In the genomic region with DNA sequence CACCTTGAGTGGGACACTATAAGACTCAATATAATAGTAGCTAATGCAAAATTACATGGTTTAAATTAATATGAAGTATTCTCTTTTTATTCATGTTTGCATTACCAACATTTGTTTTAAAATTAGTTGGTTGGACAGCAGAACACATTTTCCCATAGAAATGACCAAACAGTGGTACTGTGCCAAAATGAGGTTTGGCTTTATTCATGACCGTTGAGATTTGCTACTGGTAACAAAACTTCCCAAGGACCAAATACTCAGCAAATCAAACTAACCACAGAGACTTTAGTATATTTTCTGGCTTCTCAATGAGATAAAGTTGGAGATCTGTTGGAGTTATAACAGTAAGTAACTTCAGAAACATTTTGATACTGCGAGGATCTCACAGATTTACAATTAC, we compare ENCODE assay signal across 36 cellular contexts.
"Had no signal": no experiment of that assay in that cellular context is flagged by ENCODE, and none has a peak within 500 bp of the region (broad histone marks: within the 10 kb centered on the region; RNA-seq: fewer than 3 reads in every experiment).

No MANE protein-coding gene starts in this region.

- H3K27ac Mint-ChIP-seq: activated CD4-positive, alpha-beta memory T cell treated with anti-CD3 and anti-CD28 coated beads for 36 hours; activated CD4-positive, alpha-beta T cell treated with anti-CD3 and anti-CD28 coated beads for 36 hours; activated CD4-positive, alpha-beta T cell treated with anti-CD3 and anti-CD28 coated beads, Interleukin-2, amount 10 ng/mL, durations not matched to agents 24 days and 14 days; activated CD8-positive, alpha-beta memory T cell treated with anti-CD3 and anti-CD28 coated beads, Interleukin-2, amount 10 ng/mL, durations not matched to agents 7 days and 5 days; activated CD8-positive, alpha-beta T cell treated with anti-CD3 and anti-CD28 coated beads, Interleukin-2, amount 10 ng/mL, durations not matched to agents 7 days and 5 days; activated naive CD4-positive, alpha-beta T cell treated with anti-CD3 and anti-CD28 coated beads for 36 hours; activated naive CD4-positive, alpha-beta T cell treated with anti-CD3 and anti-CD28 coated beads, Interleukin-2, amount 50 U/mL, for 24 hours; activated naive CD8-positive, alpha-beta T cell treated with anti-CD3 and anti-CD28 coated beads for 36 hours; activated naive CD8-positive, alpha-beta T cell treated with anti-CD3 and anti-CD28 coated beads, Interleukin-2, amount 50 U/mL, for 24 hours; activated T-helper 1 cell treated with anti-CD3 and anti-CD28 coated beads, Interleukin-12 subunit alpha, Interleukin-12 subunit beta, Interleukin-2, Interleukin-4 antibody, amounts not matched to agents 30 ng/mL and 10 ng/mL and 1 ng/mL, durations not matched to agents 14 hours and 24 hours and 36 hours; activated T-helper 2 cell treated with anti-CD3 and anti-CD28 coated beads, Interferon-gamma antibody, Interleukin-2, Interleukin-4, amounts not matched to agents 10 μg/mL and 5 μg/mL and 100 μg/mL, durations not matched to agents 14 hours and 24 hours and 36 hours; brain; dendritic cell treated with granulocyte-macrophage colony-stimulating factor and Interleukin-4, amounts not matched to agents 40 ng/mL and 50 ng/mL, for 4 days; endodermal cell had no signal

- H3K27me3 Mint-ChIP-seq: activated CD4-positive, alpha-beta memory T cell treated with anti-CD3 and anti-CD28 coated beads for 36 hours; activated CD4-positive, alpha-beta T cell treated with anti-CD3 and anti-CD28 coated beads for 36 hours; activated CD4-positive, alpha-beta T cell treated with anti-CD3 and anti-CD28 coated beads, Interleukin-2, amount 10 ng/mL, durations not matched to agents 24 days and 14 days; activated CD8-positive, alpha-beta memory T cell treated with anti-CD3 and anti-CD28 coated beads, Interleukin-2, amount 10 ng/mL, durations not matched to agents 7 days and 5 days; activated naive CD4-positive, alpha-beta T cell treated with anti-CD3 and anti-CD28 coated beads, Interleukin-2, amount 50 U/mL, for 24 hours; activated naive CD8-positive, alpha-beta T cell treated with anti-CD3 and anti-CD28 coated beads for 36 hours; activated naive CD8-positive, alpha-beta T cell treated with anti-CD3 and anti-CD28 coated beads, Interleukin-2, amount 50 U/mL, for 24 hours; brain; dendritic cell treated with granulocyte-macrophage colony-stimulating factor and Interleukin-4, amounts not matched to agents 40 ng/mL and 50 ng/mL, for 4 days had no signal

- H3K9me3 Mint-ChIP-seq: activated CD4-positive, alpha-beta T cell treated with anti-CD3 and anti-CD28 coated beads, Interleukin-2, amount 10 ng/mL, durations not matched to agents 24 days and 14 days; activated T-helper 1 cell treated with anti-CD3 and anti-CD28 coated beads, Interleukin-12 subunit alpha, Interleukin-12 subunit beta, Interleukin-2, Interleukin-4 antibody, amounts not matched to agents 30 ng/mL and 10 ng/mL and 1 ng/mL, durations not matched to agents 14 hours and 24 hours and 36 hours; activated T-helper 2 cell treated with anti-CD3 and anti-CD28 coated beads, Interferon-gamma antibody, Interleukin-2, Interleukin-4, amounts not matched to agents 10 μg/mL and 5 μg/mL and 100 μg/mL, durations not matched to agents 14 hours and 24 hours and 36 hours had no signal

- H3K27me3 ChIP-seq: adrenal gland, breast epithelium, cardiac muscle cell, dorsolateral prefrontal cortex, gastroesophageal sphincter, heart right ventricle had no signal

- H3K36me3 ChIP-seq: adrenal gland, breast epithelium, cardiac muscle cell, gastroesophageal sphincter, heart right ventricle had no signal

- H3K4me3 ChIP-seq: adrenal gland, breast epithelium, cardiac muscle cell, coronary artery, dorsolateral prefrontal cortex, gastroesophageal sphincter, heart right ventricle had no signal

- H3K27ac ChIP-seq: adrenal gland, breast epithelium, cardiac muscle cell, coronary artery, dorsolateral prefrontal cortex, gastroesophageal sphincter, heart right ventricle had no signal

- H3K4me3 Mint-ChIP-seq: activated CD4-positive, alpha-beta memory T cell treated with anti-CD3 and anti-CD28 coated beads for 36 hours; activated CD4-positive, alpha-beta T cell treated with anti-CD3 and anti-CD28 coated beads for 36 hours; activated CD4-positive, alpha-beta T cell treated with anti-CD3 and anti-CD28 coated beads, Interleukin-2, amount 10 ng/mL, durations not matched to agents 24 days and 14 days; activated CD8-positive, alpha-beta memory T cell treated with anti-CD3 and anti-CD28 coated beads, Interleukin-2, amount 10 ng/mL, durations not matched to agents 7 days and 5 days; activated CD8-positive, alpha-beta T cell treated with anti-CD3 and anti-CD28 coated beads, Interleukin-2, amount 10 ng/mL, durations not matched to agents 7 days and 5 days; activated naive CD4-positive, alpha-beta T cell treated with anti-CD3 and anti-CD28 coated beads for 36 hours; activated naive CD4-positive, alpha-beta T cell treated with anti-CD3 and anti-CD28 coated beads, Interleukin-2, amount 50 U/mL, for 24 hours; activated naive CD8-positive, alpha-beta T cell treated with anti-CD3 and anti-CD28 coated beads for 36 hours; activated naive CD8-positive, alpha-beta T cell treated with anti-CD3 and anti-CD28 coated beads, Interleukin-2, amount 50 U/mL, for 24 hours; activated T-helper 1 cell treated with anti-CD3 and anti-CD28 coated beads, Interleukin-12 subunit alpha, Interleukin-12 subunit beta, Interleukin-2, Interleukin-4 antibody, amounts not matched to agents 30 ng/mL and 10 ng/mL and 1 ng/mL, durations not matched to agents 14 hours and 24 hours and 36 hours; brain; dendritic cell treated with granulocyte-macrophage colony-stimulating factor and Interleukin-4, amounts not matched to agents 40 ng/mL and 50 ng/mL, for 4 days; endodermal cell had no signal

- H3K4me1 ChIP-seq: adrenal gland, breast epithelium, gastroesophageal sphincter, heart right ventricle had no signal

- H3K9me3 ChIP-seq: gastroesophageal sphincter had no signal

- ATAC-seq: activated CD4-positive, alpha-beta T cell treated with anti-CD3 and anti-CD28 coated beads for 36 hours; activated CD8-positive, alpha-beta memory T cell treated with anti-CD3 and anti-CD28 coated beads, Interleukin-2, amount 10 ng/mL, durations not matched to agents 7 days and 5 days; activated CD8-positive, alpha-beta T cell treated with anti-CD3 and anti-CD28 coated beads, Interleukin-2, amount 10 ng/mL, durations not matched to agents 7 days and 5 days; activated naive CD8-positive, alpha-beta T cell treated with anti-CD3 and anti-CD28 coated beads, Interleukin-2, amount 50 U/mL, for 24 hours; esophagus mucosa; gastroesophageal sphincter; heart right ventricle had no signal

- DNase-seq: activated CD4-positive, alpha-beta memory T cell treated with anti-CD3 and anti-CD28 coated beads for 36 hours; activated CD4-positive, alpha-beta T cell treated with anti-CD3 and anti-CD28 coated beads for 36 hours; activated CD4-positive, alpha-beta T cell treated with anti-CD3 and anti-CD28 coated beads, Interleukin-2, amount 10 ng/mL, durations not matched to agents 24 days and 14 days; activated CD4-positive, CD25-positive, alpha-beta regulatory T cell; activated CD4-positive, CD25-positive, alpha-beta regulatory T cell treated with anti-CD3 and anti-CD28 coated beads, Interleukin-2, amount 50 U/mL, for 72 hours; activated CD8-positive, alpha-beta memory T cell treated with anti-CD3 and anti-CD28 coated beads, Interleukin-2, amount 10 ng/mL, durations not matched to agents 7 days and 5 days; activated CD8-positive, alpha-beta memory T cell treated with anti-CD3 and anti-CD28 coated beads, Interleukin-2, amount 50 U/mL, for 4 hours; activated CD8-positive, alpha-beta T cell treated with anti-CD3 and anti-CD28 coated beads, Interleukin-2, amount 10 ng/mL, durations not matched to agents 7 days and 5 days; activated effector memory CD4-positive, alpha-beta T cell treated with anti-CD3 and anti-CD28 coated beads, Interleukin-2, amount 50 U/mL, for 16 hours; activated naive CD4-positive, alpha-beta T cell treated with anti-CD3 and anti-CD28 coated beads for 36 hours; activated naive CD8-positive, alpha-beta T cell treated with anti-CD3 and anti-CD28 coated beads for 36 hours; activated naive CD8-positive, alpha-beta T cell treated with anti-CD3 and anti-CD28 coated beads, Interleukin-2, amount 50 U/mL, for 24 hours; activated T-cell treated with anti-CD3 and anti-CD28 coated beads, Interleukin-2, amount 50 U/mL, for 1 hour; activated T-cell treated with anti-CD3 and anti-CD28 coated beads, Interleukin-2, amount 50 U/mL, for 48 hours; adrenal gland; amygdala; aorta; central memory CD4-positive, alpha-beta T cell; cerebellar nuclear complex; dorsolateral prefrontal cortex; effector memory CD4-positive, alpha-beta T cell; endodermal cell; foreskin melanocyte; heart right ventricle; T-helper 1 cell; T-helper 2 cell had no signal

- H3K36me3 Mint-ChIP-seq: activated CD4-positive, alpha-beta memory T cell treated with anti-CD3 and anti-CD28 coated beads for 36 hours; activated CD8-positive, alpha-beta memory T cell treated with anti-CD3 and anti-CD28 coated beads, Interleukin-2, amount 10 ng/mL, durations not matched to agents 7 days and 5 days; activated naive CD4-positive, alpha-beta T cell treated with anti-CD3 and anti-CD28 coated beads, Interleukin-2, amount 50 U/mL, for 24 hours; activated naive CD8-positive, alpha-beta T cell treated with anti-CD3 and anti-CD28 coated beads for 36 hours; brain had no signal

- H3K4me1 Mint-ChIP-seq: activated CD4-positive, alpha-beta T cell treated with anti-CD3 and anti-CD28 coated beads for 36 hours; activated CD4-positive, alpha-beta T cell treated with anti-CD3 and anti-CD28 coated beads, Interleukin-2, amount 10 ng/mL, durations not matched to agents 24 days and 14 days; activated CD8-positive, alpha-beta memory T cell treated with anti-CD3 and anti-CD28 coated beads, Interleukin-2, amount 10 ng/mL, durations not matched to agents 7 days and 5 days; activated naive CD4-positive, alpha-beta T cell treated with anti-CD3 and anti-CD28 coated beads, Interleukin-2, amount 50 U/mL, for 24 hours; activated naive CD8-positive, alpha-beta T cell treated with anti-CD3 and anti-CD28 coated beads for 36 hours; activated naive CD8-positive, alpha-beta T cell treated with anti-CD3 and anti-CD28 coated beads, Interleukin-2, amount 50 U/mL, for 24 hours; brain; endodermal cell had no signal
